21 cellular contexts compared by ENCODE assay signal in genomic region chr18:45408218-45408617, GRCh38.
"Had no signal": no experiment of that assay in that cellular context is flagged by ENCODE, and none has a peak within 500 bp of the region (broad histone marks: within the 10 kb centered on the region; RNA-seq: fewer than 3 reads in every experiment).

No MANE protein-coding gene starts in this region.

- ATAC-seq: activated CD4-positive, CD25-positive, alpha-beta regulatory T cell treated with anti-CD3 and anti-CD28 coated beads, Interleukin-2, amount 50 U/mL, for 24 hours; body of pancreas; gastrocnemius medialis; natural killer cell; right cardiac atrium; stimulated activated naive CD8-positive, alpha-beta T cell treated with anti-CD3 and anti-CD28 coated beads, Interleukin-15, Interleukin-2, amounts not matched to agents 100 U/mL and 50 U/mL, for 24 hours; upper lobe of right lung had no signal

- H3K4me3 ChIP-seq: body of pancreas, esophagus muscularis mucosa, gastrocnemius medialis, left ventricle myocardium inferior, prostate gland, thyroid gland, upper lobe of right lung had no signal

- H3K27me3 ChIP-seq: body of pancreas, esophagus muscularis mucosa, gastrocnemius medialis, thyroid gland, upper lobe of right lung had no signal

- DNase-seq: activated CD4-positive, alpha-beta memory T cell treated with anti-CD3 and anti-CD28 coated beads, Interleukin-2, amount 10 ng/mL, durations not matched to agents 7 days and 5 days; activated CD4-positive, alpha-beta T cell treated with anti-CD3 and anti-CD28 coated beads, Interleukin-2, amount 10 ng/mL, durations not matched to agents 24 days and 14 days; activated effector memory CD4-positive, alpha-beta T cell treated with anti-CD3 and anti-CD28 coated beads, Interleukin-2, amount 50 U/mL, for 16 hours; activated naive CD4-positive, alpha-beta T cell treated with anti-CD3 and anti-CD28 coated beads, Interleukin-2, amount 10 ng/mL, durations not matched to agents 7 days and 5 days; amygdala; body of pancreas; caudate nucleus; effector CD8-positive, alpha-beta T cell; gastrocnemius medialis; islet precursor cell; left ventricle myocardium inferior; natural killer cell; right cardiac atrium; stimulated activated CD4-positive, alpha-beta T cell treated with anti-CD3 and anti-CD28 coated beads, Interleukin-4, amount 100 ng/mL, for 4 hours; stimulated activated naive CD8-positive, alpha-beta T cell treated with anti-CD3 and anti-CD28 coated beads, Interleukin-15, Interleukin-2, amounts not matched to agents 100 U/mL and 50 U/mL, for 24 hours; thyroid gland; upper lobe of right lung had no signal

- H3K9me3 ChIP-seq: body of pancreas, esophagus muscularis mucosa, gastrocnemius medialis, prostate gland, thyroid gland, upper lobe of right lung had no signal

- H3K27ac ChIP-seq: body of pancreas, esophagus muscularis mucosa, gastrocnemius medialis, left ventricle myocardium inferior, prostate gland, thyroid gland, upper lobe of right lung, VCaP had no signal

- H3K36me3 ChIP-seq: esophagus muscularis mucosa, gastrocnemius medialis, left ventricle myocardium inferior, prostate gland, thyroid gland, upper lobe of right lung had no signal
